In the genomic region with DNA sequence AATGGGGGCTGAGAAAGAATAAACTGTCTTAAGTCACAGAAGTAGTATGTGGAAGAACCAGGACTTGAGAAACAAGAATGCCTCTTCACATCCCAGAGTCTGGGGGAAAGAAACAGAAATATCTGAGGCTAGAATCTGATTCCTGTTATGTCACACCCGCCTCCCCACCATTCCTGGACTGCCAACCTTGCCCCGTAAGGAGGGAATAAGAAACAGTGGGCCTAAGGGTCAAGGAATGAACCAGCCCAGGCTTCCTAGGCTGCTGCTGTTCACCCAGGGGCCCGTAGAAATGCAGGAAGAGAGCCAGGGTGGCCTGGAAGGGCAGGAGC, we compare ENCODE assay signal across 13 cellular contexts. TPM values are rescaled to one million over a fixed set of nuclear protein-coding genes. Genes with fewer than 3 reads are reported as not detected.
DNase-seq lines count a peak whose midpoint lies in the region; ATAC-seq and TF ChIP-seq lines count a peak whose summit lies in the region.
"Had no signal": no experiment of that assay in that cellular context is flagged by ENCODE, and none has a peak within 500 bp of the region (broad histone marks: within the 10 kb centered on the region; RNA-seq: fewer than 3 reads in every experiment).

No MANE protein-coding gene starts in this region.

- H2AFZ ChIP-seq in parathyroid adenoma, result no peak overlapping the region

- H3K9me3 Mint-ChIP-seq in Calu3 (ENCODE audit: low read depth, unreplicated experiment), result no peaks in the 10 kb centered on the region
- no peaks in the 10 kb centered on the region for H3K9me3 Mint-ChIP-seq in activated CD4-positive, alpha-beta memory T cell treated with anti-CD3 and anti-CD28 coated beads for 36 hours
- H3K9me3 Mint-ChIP-seq: activated T-helper 17 cell treated with anti-CD3 and anti-CD28 coated beads, Interleukin-2, amount 50 U/mL, for 72 hours; CD4-positive, alpha-beta memory T cell had no signal

- 45 to 51% methylated on average over 3 of the region's 3 CpGs for WGBS in body of pancreas, 2 donors
- WGBS in testis, 2 donors, result 74 to 79% methylated on average over 3 of the region's 3 CpGs

- TF ChIP-seq POLR2A in body of pancreas (IDR thresholded peaks at IDR 0.05), result no peak
- no peak for TF ChIP-seq POLR2A in testis (IDR thresholded peaks at IDR 0.05)

- peaks cover 65% of the 10 kb centered on the region for H3K36me3 Mint-ChIP-seq in Calu3 (ENCODE audit: insufficient read depth, unreplicated experiment)
- no peaks in the 10 kb centered on the region for H3K36me3 Mint-ChIP-seq in activated CD4-positive, alpha-beta memory T cell treated with anti-CD3 and anti-CD28 coated beads for 36 hours
- H3K36me3 Mint-ChIP-seq: CD4-positive, alpha-beta memory T cell had no signal

- peak overlapping the region; percentile 93 for H3K9ac ChIP-seq in iPS-20b (ENCODE audit: low read depth, low read length)
- no peak overlapping the region for H3K9ac ChIP-seq in parathyroid adenoma

- no peaks in the 10 kb centered on the region for H3K27me3 Mint-ChIP-seq in Calu3 (ENCODE audit: unreplicated experiment)
- H3K27me3 Mint-ChIP-seq in activated CD4-positive, alpha-beta memory T cell treated with anti-CD3 and anti-CD28 coated beads for 36 hours, result peaks cover 58% of the 10 kb centered on the region

- no peak overlapping the region for H3K4me3 ChIP-seq in body of pancreas
- no peak overlapping the region; the same call in 1 of the 2 replicates for H3K4me3 ChIP-seq in iPS-20b (ENCODE audit: low read length)
- no peak overlapping the region for H3K4me3 ChIP-seq in parathyroid adenoma (ENCODE audit: low read depth, low read length)
- no peak overlapping the region for H3K4me3 ChIP-seq in testis

- BruUV-seq in Calu3 (replicated peaks; lab: Mats Ljungman, UMichigan), result no TSS peak

- H3K27me3 ChIP-seq in body of pancreas (no peaks in the 10 kb centered on the region), iPS-20b (ENCODE audit: insufficient read depth, low read length) (peaks cover 27% of the 10 kb centered on the region), parathyroid adenoma (ENCODE audit: control insufficient read depth, insufficient read depth, low read length) (no peaks in the 10 kb centered on the region), testis (no peaks in the 10 kb centered on the region)

- ATAC-seq in body of pancreas, result no peak
- ATAC-seq: activated T-helper 17 cell treated with anti-CD3 and anti-CD28 coated beads, Interleukin-2, amount 50 U/mL, for 72 hours had no signal

- peak overlapping the region; percentile 60 for H3K27ac Mint-ChIP-seq in Calu3 (ENCODE audit: unreplicated experiment)
- no peak overlapping the region for H3K27ac Mint-ChIP-seq in activated CD4-positive, alpha-beta memory T cell treated with anti-CD3 and anti-CD28 coated beads for 36 hours
- H3K27ac Mint-ChIP-seq: activated T-helper 17 cell treated with anti-CD3 and anti-CD28 coated beads, Interleukin-2, amount 50 U/mL, for 72 hours; CD4-positive, alpha-beta memory T cell had no signal

- POLR2A ChIA-PET in activated CD4-positive, alpha-beta memory T cell treated with anti-CD3 and anti-CD28 coated beads for 36 hours (lab: Charles Lee), result no interaction called here

- H3K79me2 ChIP-seq in parathyroid adenoma, result peaks cover 32% of the 10 kb centered on the region

- H3K9me3 ChIP-seq in body of pancreas (no peaks in the 10 kb centered on the region), iPS-20b (ENCODE audit: insufficient read depth, low read depth, low read length) (no peaks in the 10 kb centered on the region), parathyroid adenoma (ENCODE audit: control insufficient read depth, low read length) (no peaks in the 10 kb centered on the region), testis (no peaks in the 10 kb centered on the region)

- intact Hi-C loops in Calu3 (cut with micrococcal nuclease; ENCODE audit: unreplicated experiment) (loop anchor here (1.0 kb wide), 1 partner anchor 41 kb away; no protein-coding TSS in a partner anchor), body of pancreas (cut with DNase I) (no loop called here), testis (cut with DNase I; ENCODE audit: low total_unique reads) (no loop called here)
- intact Hi-C loops in activated CD4-positive, alpha-beta memory T cell treated with anti-CD3 and anti-CD28 coated beads for 36 hours (cut with micrococcal nuclease), result no loop called here

- no peaks in the 10 kb centered on the region for H3K36me3 ChIP-seq in body of pancreas (replicated peaks in 1 of 2; ENCODE audit: insufficient read depth in 1 of 2, low read depth in 2 of 2)
- peaks cover 15% of the 10 kb centered on the region for H3K36me3 ChIP-seq in iPS-20b (ENCODE audit: insufficient read depth, low read depth, low read length)
- no peaks in the 10 kb centered on the region for H3K36me3 ChIP-seq in parathyroid adenoma (ENCODE audit: control insufficient read depth, insufficient read depth, low read length)
- H3K36me3 ChIP-seq in testis (ENCODE audit: low read depth, missing control alignments), result no peaks in the 10 kb centered on the region

- H3K27ac ChIP-seq in body of pancreas (peak overlapping the region; percentile 60 to 87 (median 70)), iPS-20b (ENCODE audit: low read length) (no peak overlapping the region), parathyroid adenoma (peak overlapping the region; percentile 24), caudate nucleus (ENCODE audit: low read depth, low read length) (no peak overlapping the region), testis (no peak overlapping the region)

- H3K4me3 Mint-ChIP-seq in Calu3 (ENCODE audit: low read depth, unreplicated experiment), result peak overlapping the region; percentile 87
- no peak overlapping the region for H3K4me3 Mint-ChIP-seq in activated CD4-positive, alpha-beta memory T cell treated with anti-CD3 and anti-CD28 coated beads for 36 hours
- H3K4me3 Mint-ChIP-seq: activated T-helper 17 cell treated with anti-CD3 and anti-CD28 coated beads, Interleukin-2, amount 50 U/mL, for 72 hours; naive B cell had no signal

- no peak overlapping the region for H3K4me2 ChIP-seq in parathyroid adenoma (ENCODE audit: low read length)

- DNase-seq in Calu3 (no peak), body of pancreas (no peak), caudate nucleus (lab: John Stamatoyannopoulos, UW) (no peak), testis (no peak), NCI-H510A treated with DMSO at 0.1 percent for 48 hours (lab: John Stamatoyannopoulos, UW) (no peak)
- DNase-seq in activated CD4-positive, alpha-beta memory T cell treated with anti-CD3 and anti-CD28 coated beads for 36 hours, result no peak
- DNase-seq: CD4-positive, alpha-beta memory T cell; naive B cell; NCI-H2081 treated with DMSO at 0.1 percent for 48 hours; stimulated activated CD4-positive, alpha-beta T cell treated with anti-CD3 and anti-CD28 coated beads, Interleukin-4, amount 100 ng/mL, for 24 hours had no signal

- peaks cover 41% of the 10 kb centered on the region for H3K4me1 ChIP-seq in body of pancreas
- peaks cover 44% of the 10 kb centered on the region for H3K4me1 ChIP-seq in iPS-20b (ENCODE audit: insufficient read depth, low read length)
- peaks cover 12% of the 10 kb centered on the region for H3K4me1 ChIP-seq in parathyroid adenoma
- peaks cover 30% of the 10 kb centered on the region for H3K4me1 ChIP-seq in testis

- H3K4me1 Mint-ChIP-seq in Calu3 (ENCODE audit: low read depth, unreplicated experiment), result peaks cover 57% of the 10 kb centered on the region
- peaks cover 16% of the 10 kb centered on the region for H3K4me1 Mint-ChIP-seq in activated CD4-positive, alpha-beta memory T cell treated with anti-CD3 and anti-CD28 coated beads for 36 hours (ENCODE audit: low read depth)

- CTCF ChIA-PET in Calu3 (lab: Charles Lee), result no interaction called here
- CTCF ChIA-PET in activated CD4-positive, alpha-beta memory T cell treated with anti-CD3 and anti-CD28 coated beads for 36 hours (lab: Charles Lee), result no interaction called here

- TF ChIP-seq CTCF in Calu3 (IDR thresholded peaks at IDR 0.05; ENCODE audit: unreplicated experiment), result no peak
- TF ChIP-seq CTCF in body of pancreas (IDR thresholded peaks at IDR 0.05), result no peak
- no peak for TF ChIP-seq CTCF in parathyroid adenoma (IDR thresholded peaks at IDR 0.05)
- no peak for TF ChIP-seq CTCF in testis (IDR thresholded peaks at IDR 0.05)

RNA-seq across cellular contexts. Expression of a gene that starts 4.3 kb away (rescaled TPM):
- total RNA-seq in Calu3 (2022) (146 and 167 TPM in 2 replicates), body of pancreas (10 to 100 TPM; 24.9 to 31.3 TPM), testis (10 to 100 TPM in 1 of 2 donors, 1 to 10 TPM in 1; 9.6 to 10.6 TPM)
- not detected for total RNA-seq in activated CD4-positive, alpha-beta memory T cell treated with anti-CD3 and anti-CD28 coated beads for 36 hours
- 5.6 TPM for polyA plus RNA-seq in testis (ENCODE audit: insufficient read depth, low read depth, low replicate concordance)
- total RNA-seq: CD4-positive, alpha-beta memory T cell had no signal
- polyA plus RNA-seq: CD4-positive, alpha-beta memory T cell had no signal

RNA-seq across cellular contexts. Expression of a gene that starts 49.8 kb away (rescaled TPM):
- total RNA-seq in Calu3 (2022) (78.0 and 78.5 TPM in 2 replicates), body of pancreas (100 to 1,000 TPM in 1 of 2 donors, 10 to 100 TPM in 1; 50.6 to 100 TPM), testis (10 to 100 TPM; 69.9 to 75.8 TPM)
- total RNA-seq in activated CD4-positive, alpha-beta memory T cell treated with anti-CD3 and anti-CD28 coated beads for 36 hours, result 10 to 100 TPM; 49.3 to 51.5 TPM
- polyA plus RNA-seq in testis (ENCODE audit: insufficient read depth, low read depth, low replicate concordance), result 51.2 TPM

Comparison
In these comparisons a context has a peak if more than half of its experiments do, and no peak if none do; other contexts are left out.
1. H3K27ac ChIP-seq: peak in body of pancreas (4 of 4) and parathyroid adenoma (single experiment); none in iPS-20b (single experiment), caudate nucleus (single experiment) and testis (0 of 2).
2. RNA of a gene that starts 4.3 kb away (total RNA-seq): 146 to 167 TPM in Calu3, 24.9 to 31.3 TPM in body of pancreas and 9.6 to 10.6 TPM in testis; not detected in activated CD4-positive, alpha-beta memory T cell treated with anti-CD3 and anti-CD28 coated beads for 36 hours; every median in the first group is over 10 times any median in the second.